8 cellular contexts compared by ENCODE assay signal in genomic region chr7:143008007-143008901, GRCh38. TPM values are rescaled to one million over a fixed set of nuclear protein-coding genes. Genes with fewer than 3 reads are reported as not detected.
DNase-seq lines count a peak whose midpoint lies in the region; ATAC-seq and TF ChIP-seq lines count a peak whose summit lies in the region.

No MANE protein-coding gene starts in this region.

- in situ Hi-C loops in transverse colon (cut with MboI; ENCODE audit: low pct_ligation_motif_present in 1 of 4, low pct_unique_long_range_greater_than_20kb in 1 of 4, low sequenced_read_pairs in 3 of 4), result loop anchor here (5.0 to 25.0 kb wide), 5 partner anchors 133 to 429 kb away; partner anchors contain the start of genes EPHB6 (in 1 of the 4) and TAS2R60 (in 1 of the 4)

- TF ChIP-seq CTCF in osteocyte (IDR thresholded peaks at IDR 0.05) (peak; percentile 99), transverse colon (IDR thresholded peaks at IDR 0.05) (peak; percentile 94 to 96 (median 95))

- peaks cover 22% of the 10 kb centered on the region for H3K4me1 Mint-ChIP-seq in osteocyte (ENCODE audit: unreplicated experiment)

- 47 to 48% methylated on average over 14 to 24 of the region's 24 CpGs for WGBS in transverse colon (ENCODE audit: low coverage in 1 of 2), 2 donors

- H3K4me1 ChIP-seq in transverse colon, result peaks cover 0 to 5% (median under 1%) of the 10 kb centered on the region in 4 donors

- no peak overlapping the region for H3K27ac ChIP-seq in transverse colon

- no peak overlapping the region for H3K4me3 Mint-ChIP-seq in osteocyte (ENCODE audit: unreplicated experiment)

- peak; percentile 93 for ATAC-seq in GM21528 (IDR thresholded peaks at IDR 0.05; ENCODE audit: low FRiP score, unreplicated experiment)

- TF ChIP-seq POLR2A in transverse colon (IDR thresholded peaks at IDR 0.05), result no peak

- H3K36me3 Mint-ChIP-seq in osteocyte (ENCODE audit: unreplicated experiment), result peaks cover 2% of the 10 kb centered on the region

- no peak overlapping the region for H3K27ac Mint-ChIP-seq in osteocyte (ENCODE audit: unreplicated experiment)

- peaks cover 6% of the 10 kb centered on the region for H3K27me3 ChIP-seq in transverse colon

- H3K27me3 Mint-ChIP-seq in osteocyte (ENCODE audit: unreplicated experiment), result peaks cover 12% of the 10 kb centered on the region

- no peak for TF ChIP-seq EP300 in transverse colon (IDR thresholded peaks at IDR 0.05; ENCODE audit: low read depth)

- no peak overlapping the region for H3K4me3 ChIP-seq in transverse colon

- no peaks in the 10 kb centered on the region for H3K9me3 ChIP-seq in transverse colon

- peak; percentile 91 for DNase-seq in ELF-1 (ENCODE audit: low read depth, low spot score)
- peak; percentile 72 for DNase-seq in HuH-7 (ENCODE audit: low spot score)
- peak; percentile 85 for DNase-seq in RPMI8226
- peak; percentile 68 for DNase-seq in activated effector memory CD4-positive, alpha-beta T cell treated with Interleukin-2 at 50 U/mL for 16 hours
- DNase-seq in foreskin melanocyte, result peak; percentile 43
- peak; percentile 91 for DNase-seq in osteocyte (ENCODE audit: extremely low spot score, unreplicated experiment)
- peak; percentile 80 for DNase-seq in transverse colon

- intact Hi-C loops in transverse colon (cut with DNase I; ENCODE audit: low total_unique reads), result loop anchor here (2.0 kb wide), 1 partner anchor 207 kb away; no protein-coding TSS in a partner anchor

- no peaks in the 10 kb centered on the region for H3K36me3 ChIP-seq in transverse colon

- H3K9me3 Mint-ChIP-seq in osteocyte (ENCODE audit: unreplicated experiment), result no peaks in the 10 kb centered on the region

RNA-seq across cellular contexts. Expression of gene OR9A2, which starts 18.7 kb away (rescaled TPM):
- total RNA-seq in osteocyte, result not detected in 2 replicates
- not detected for total RNA-seq in transverse colon

RNA-seq across cellular contexts. Expression of gene OR6V1, which starts 43.9 kb away (rescaled TPM):
- total RNA-seq in osteocyte (not detected in 2 replicates), transverse colon (not detected)

RNA-seq across cellular contexts. Expression of gene KEL, which starts 46.1 kb away (rescaled TPM):
- total RNA-seq in osteocyte (0.50 and 1.5 TPM in 2 replicates), transverse colon (under 1 TPM in 1 of 4 donors, not detected in 3; 0.37 TPM)
